Comparison of ENCODE assay signal across 22 cellular contexts in the genomic region with DNA sequence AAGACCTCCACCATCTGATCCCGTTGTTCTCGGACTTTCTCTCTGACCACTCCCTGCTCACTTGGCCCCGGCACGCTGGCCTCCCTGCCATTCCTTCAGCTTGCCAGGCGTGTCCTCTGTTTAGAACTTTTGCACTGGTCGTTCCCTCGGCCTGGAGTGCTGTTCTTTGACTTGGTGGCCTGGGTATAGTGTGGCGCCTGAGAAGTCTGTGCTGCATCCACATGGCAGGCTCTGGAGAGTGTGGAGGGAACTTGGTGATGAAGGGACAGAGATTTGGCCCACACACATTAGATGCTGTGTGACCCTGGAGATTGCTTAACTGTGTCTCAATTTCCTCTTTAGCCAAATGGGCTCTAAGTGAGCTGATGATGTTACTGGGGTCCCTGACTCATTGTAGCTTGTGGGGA.
DNase-seq lines count a peak whose midpoint lies in the region; TF ChIP-seq lines count a peak whose summit lies in the region.
"Had no signal": no experiment of that assay in that cellular context is flagged by ENCODE, and none has a peak within 500 bp of the region (broad histone marks: within the 10 kb centered on the region; RNA-seq: fewer than 3 reads in every experiment).

No MANE protein-coding gene starts in this region.

- TF ChIP-seq CTCF in neutrophil (IDR thresholded peaks at IDR 0.05) (no peak), coronary artery (IDR thresholded peaks at IDR 0.05) (no peak)

- H3K4me1 ChIP-seq in neutrophil (ENCODE audit: control insufficient read depth in 1 of 2, insufficient read depth in 1 of 2, low read depth in 1 of 2, low read length in 1 of 2): peaks cover 22 to 28% of the 10 kb centered on the region in 2 experiments

- peaks cover 6% of the 10 kb centered on the region for H3K27me3 ChIP-seq in neutrophil
- H3K27me3 ChIP-seq: cardiac muscle cell, dorsolateral prefrontal cortex, foreskin keratinocyte, SJCRH30, tibial artery had no signal

- H3K4me3 ChIP-seq in neutrophil (ENCODE audit: low read depth in 1 of 2, low read length in 1 of 2): no peak overlapping the region
- H3K4me3 ChIP-seq in coronary artery: no peak overlapping the region
- H3K4me3 ChIP-seq: cardiac muscle cell, dorsolateral prefrontal cortex, SJCRH30, skin epidermis, tibial artery had no signal

- no peaks in the 10 kb centered on the region for H3K9me3 ChIP-seq in neutrophil
- H3K9me3 ChIP-seq: SJCRH30, tibial artery had no signal

- H3K36me3 ChIP-seq in neutrophil: no peaks in the 10 kb centered on the region
- H3K36me3 ChIP-seq: cardiac muscle cell, SJCRH30, tibial artery had no signal

- DNase-seq in CD1c-positive myeloid dendritic cell (ENCODE audit: extremely low spot score) (peak; percentile 76), MV-4-11 (lab: John Stamatoyannopoulos, UW) (peak; percentile 81), fibroblast of peridontal ligament (ENCODE audit: extremely low read depth) (peak; percentile 18), coronary artery (ENCODE audit: low spot score) (no peak), GM19238 (ENCODE audit: insufficient read length, low spot score) (no peak), DMS153 treated with DMSO at 0.1 percent for 48 hours (lab: John Stamatoyannopoulos, UW; ENCODE audit: unreplicated experiment) (no peak), superior temporal gyrus (ENCODE audit: extremely low spot score) (no peak)
- DNase-seq: activated CD4-positive, alpha-beta memory T cell treated with anti-CD3 and anti-CD28 coated beads for 36 hours; activated CD4-positive, CD25-positive, alpha-beta regulatory T cell; activated naive CD4-positive, alpha-beta T cell; amygdala; DND-41; dorsolateral prefrontal cortex; foreskin keratinocyte; hippocampal formation; NCI-H1417; SJCRH30; stimulated activated naive CD4-positive, alpha-beta T cell treated with Interleukin-2 at 50 U/mL for 16 hours had no signal

- H3K27ac ChIP-seq in neutrophil: peak overlapping the region; percentile 29
- no peak overlapping the region for H3K27ac ChIP-seq in coronary artery
- H3K27ac ChIP-seq: cardiac muscle cell, dorsolateral prefrontal cortex, foreskin keratinocyte, SJCRH30, skin epidermis, tibial artery had no signal

Comparison
In these comparisons a context has a peak if more than half of its experiments do, and no peak if none do; other contexts are left out.
1. DNase-seq: peak in CD1c-positive myeloid dendritic cell (single experiment), MV-4-11 (single experiment) and fibroblast of peridontal ligament (single experiment); none in coronary artery (single experiment), GM19238 (single experiment), DMS153 treated with DMSO at 0.1 percent for 48 hours (single experiment) and superior temporal gyrus (single experiment).